Comparison of ENCODE assay signal across 8 cellular contexts in the genomic region with DNA sequence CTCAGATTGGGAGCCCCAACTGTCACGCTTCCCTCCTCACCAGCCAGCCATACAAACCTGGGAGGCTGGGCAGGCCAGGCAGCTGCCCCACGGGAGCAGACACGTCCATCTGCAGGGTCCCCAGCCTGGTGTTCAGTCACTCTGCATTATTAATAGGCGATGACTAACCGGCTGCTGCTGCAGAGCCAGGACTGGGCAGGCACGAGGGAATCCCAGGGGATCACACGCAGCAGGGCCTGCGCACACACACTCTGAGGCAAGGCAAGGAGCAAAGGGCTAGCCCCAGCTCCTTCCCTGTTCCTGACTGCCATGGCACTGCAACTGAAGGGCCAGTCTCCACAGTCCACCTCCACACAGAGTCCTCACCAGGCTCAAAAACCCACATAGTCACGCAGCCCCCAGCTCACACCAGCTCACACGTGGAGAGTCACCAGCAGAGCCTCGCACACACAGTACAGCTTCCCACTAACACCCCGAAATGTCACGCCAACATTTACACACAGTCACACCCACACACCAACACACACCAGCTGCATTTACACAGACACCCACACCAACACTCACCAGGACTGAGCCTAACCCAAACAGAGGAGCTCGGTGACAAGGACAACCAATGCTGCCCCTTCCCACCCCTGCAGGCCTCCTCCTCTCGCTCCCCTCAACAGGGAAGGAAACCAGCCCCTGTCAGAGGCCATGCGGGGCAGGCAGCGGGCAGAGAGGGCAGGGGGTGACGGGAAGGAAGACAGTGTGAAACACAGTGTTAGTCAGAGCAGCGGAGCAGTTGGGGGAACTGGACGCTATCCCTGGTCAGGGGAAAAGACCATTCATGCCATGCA. TPM values are rescaled to one million over a fixed set of nuclear protein-coding genes. Genes with fewer than 3 reads are reported as not detected.
DNase-seq lines count a peak whose midpoint lies in the region; ATAC-seq and TF ChIP-seq lines count a peak whose summit lies in the region.

No MANE protein-coding gene starts in this region.

- H3K4me1 ChIP-seq in heart right ventricle: peaks cover 7 to 26% (median 16%) of the 10 kb centered on the region in 9 donors

- no peak overlapping the region for H3K4me3 ChIP-seq in heart right ventricle

- H3K27me3 ChIP-seq in heart right ventricle: peaks cover 0 to 34% (median 6%) of the 10 kb centered on the region in 7 donors

- H3K27ac ChIP-seq in heart right ventricle: peak overlapping the region in 3 of 10 donors; percentile 12 to 25 (median 13)

- WGBS in heart right ventricle, 2 donors: 38 to 46% methylated on average over 20 of the region's 20 CpGs

- intact Hi-C loops in heart right ventricle (cut with DNase I): no loop called here

- peak; percentile 48 for ATAC-seq in GM21619 (IDR thresholded peaks at IDR 0.05; ENCODE audit: unreplicated experiment)
- ATAC-seq in SK-N-SH treated with all-trans-retinoic acid at 6 μM for 48 hours: peak; percentile 89
- peak; percentile 95 to 99 (median 98) for ATAC-seq in heart right ventricle
- ATAC-seq in HG02571 (IDR thresholded peaks at IDR 0.05; ENCODE audit: unreplicated experiment): no peak

- H3K36me3 ChIP-seq in heart right ventricle: no peaks in the 10 kb centered on the region

- no peaks in the 10 kb centered on the region for H3K9me3 ChIP-seq in heart right ventricle

- peak; percentile 80 to 87 for DNase-seq in heart right ventricle
- DNase-seq in stromal cell of bone marrow (ENCODE audit: low read depth): peak; percentile 90
- DNase-seq in amniotic stem cell (lab: John Stamatoyannopoulos, UW): no peak
- no peak for DNase-seq in iPS-NIHi7 (ENCODE audit: extremely low spot score)
- no peak for DNase-seq in stimulated activated naive CD4-positive, alpha-beta T cell treated with Interleukin-2 at 50 U/mL for 16 hours (lab: John Stamatoyannopoulos, UW)

- no peak for TF ChIP-seq CTCF in heart right ventricle (IDR thresholded peaks at IDR 0.05)

TF ChIP-seq in SK-N-SH treated with all-trans-retinoic acid at 6 μM for 48 hours, 23 proteins besides CTCF, POLR2A, EP300 and RAD21:
- TF ChIP-seq, protein P1, sequence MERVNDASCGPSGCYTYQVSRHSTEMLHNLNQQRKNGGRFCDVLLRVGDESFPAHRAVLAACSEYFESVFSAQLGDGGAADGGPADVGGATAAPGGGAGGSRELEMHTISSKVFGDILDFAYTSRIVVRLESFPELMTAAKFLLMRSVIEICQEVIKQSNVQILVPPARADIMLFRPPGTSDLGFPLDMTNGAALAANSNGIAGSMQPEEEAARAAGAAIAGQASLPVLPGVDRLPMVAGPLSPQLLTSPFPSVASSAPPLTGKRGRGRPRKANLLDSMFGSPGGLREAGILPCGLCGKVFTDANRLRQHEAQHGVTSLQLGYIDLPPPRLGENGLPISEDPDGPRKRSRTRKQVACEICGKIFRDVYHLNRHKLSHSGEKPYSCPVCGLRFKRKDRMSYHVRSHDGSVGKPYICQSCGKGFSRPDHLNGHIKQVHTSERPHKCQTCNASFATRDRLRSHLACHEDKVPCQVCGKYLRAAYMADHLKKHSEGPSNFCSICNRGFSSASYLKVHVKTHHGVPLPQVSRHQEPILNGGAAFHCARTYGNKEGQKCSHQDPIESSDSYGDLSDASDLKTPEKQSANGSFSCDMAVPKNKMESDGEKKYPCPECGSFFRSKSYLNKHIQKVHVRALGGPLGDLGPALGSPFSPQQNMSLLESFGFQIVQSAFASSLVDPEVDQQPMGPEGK (CRISPR knock-in tag; IDR thresholded peaks at IDR 0.05; ENCODE audit: borderline replicate concordance): no peak
- no peak for TF ChIP-seq ISL1 (CRISPR knock-in tag; IDR thresholded peaks at IDR 0.05)
- no peak for TF ChIP-seq ZC3H10 (CRISPR knock-in tag; IDR thresholded peaks at IDR 0.05)
- TF ChIP-seq PPARA (CRISPR knock-in tag; IDR thresholded peaks at IDR 0.05; ENCODE audit: borderline replicate concordance): no peak
- TF ChIP-seq SNAI2 (CRISPR knock-in tag; IDR thresholded peaks at IDR 0.05): no peak

RNA-seq across cellular contexts. Expression of a gene that starts 47.4 kb away (rescaled TPM):
- 1 to 10 TPM in 6 of 10 donors, under 1 TPM in 4; 0.81 to 5.5 (median 1.4) TPM for total RNA-seq in heart right ventricle
- 1 to 10 TPM in 1 of 2 donors, under 1 TPM in 1; 0.45 to 1.8 TPM for polyA plus RNA-seq in heart right ventricle

Comparison
In these comparisons a context has a peak if more than half of its experiments do, and no peak if none do; other contexts are left out.
1. DNase-seq: peak in heart right ventricle (2 of 2) and stromal cell of bone marrow (single experiment); none in amniotic stem cell (single experiment), iPS-NIHi7 (single experiment) and stimulated activated naive CD4-positive, alpha-beta T cell treated with Interleukin-2 at 50 U/mL for 16 hours (single experiment).